In the genomic region with DNA sequence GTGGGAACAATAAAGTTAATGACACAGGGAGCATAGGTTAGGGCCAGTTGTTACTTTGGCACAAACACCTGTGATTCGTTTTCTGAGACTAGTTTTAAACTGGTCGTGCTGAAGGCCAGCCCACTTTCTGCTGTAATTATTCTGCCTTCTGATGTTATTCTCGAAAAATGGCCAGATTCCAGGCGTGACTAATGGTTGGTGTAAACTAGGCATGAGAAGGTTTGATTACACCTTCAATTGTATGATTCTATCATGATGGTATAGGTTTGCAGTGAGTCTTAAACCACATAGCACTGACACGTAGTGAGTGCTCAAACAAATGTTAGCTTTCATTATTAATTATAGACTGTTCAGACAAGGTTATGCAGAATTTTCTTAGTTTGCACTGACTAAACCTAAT, we compare ENCODE assay signal across 1 cellular context.
TF ChIP-seq lines count a peak whose summit lies in the region.

No MANE protein-coding gene starts in this region.

TF ChIP-seq in GM12878, 131 proteins besides CTCF, POLR2A, EP300 and RAD21 (continued from another document):
- TF ChIP-seq USF2 (IDR thresholded peaks at IDR 0.05; ENCODE audit: borderline replicate concordance, low read depth, low read length) (no peak), NR2F1 (conservative IDR thresholded peaks at IDR 0.05) (no peak), NFXL1 (IDR thresholded peaks at IDR 0.05; ENCODE audit: borderline replicate concordance) (no peak), SMARCA5 (IDR thresholded peaks at IDR 0.05) (no peak), JUND (IDR thresholded peaks at IDR 0.05; ENCODE audit: low read depth, low read length) (no peak), NRF1 (conservative IDR thresholded peaks at IDR 0.05; ENCODE audit: low read depth, low read length) (no peak), CHD4 (IDR thresholded peaks at IDR 0.05) (no peak), ZNF217 (IDR thresholded peaks at IDR 0.05) (no peak), CBX5 (IDR thresholded peaks at IDR 0.05; ENCODE audit: low read depth) (no peak), MTA2 (IDR thresholded peaks at IDR 0.05; ENCODE audit: low read depth) (no peak), SKIL (IDR thresholded peaks at IDR 0.05; ENCODE audit: low read depth, poor library complexity, severe bottlenecking) (no peak)
